In the genomic region with DNA sequence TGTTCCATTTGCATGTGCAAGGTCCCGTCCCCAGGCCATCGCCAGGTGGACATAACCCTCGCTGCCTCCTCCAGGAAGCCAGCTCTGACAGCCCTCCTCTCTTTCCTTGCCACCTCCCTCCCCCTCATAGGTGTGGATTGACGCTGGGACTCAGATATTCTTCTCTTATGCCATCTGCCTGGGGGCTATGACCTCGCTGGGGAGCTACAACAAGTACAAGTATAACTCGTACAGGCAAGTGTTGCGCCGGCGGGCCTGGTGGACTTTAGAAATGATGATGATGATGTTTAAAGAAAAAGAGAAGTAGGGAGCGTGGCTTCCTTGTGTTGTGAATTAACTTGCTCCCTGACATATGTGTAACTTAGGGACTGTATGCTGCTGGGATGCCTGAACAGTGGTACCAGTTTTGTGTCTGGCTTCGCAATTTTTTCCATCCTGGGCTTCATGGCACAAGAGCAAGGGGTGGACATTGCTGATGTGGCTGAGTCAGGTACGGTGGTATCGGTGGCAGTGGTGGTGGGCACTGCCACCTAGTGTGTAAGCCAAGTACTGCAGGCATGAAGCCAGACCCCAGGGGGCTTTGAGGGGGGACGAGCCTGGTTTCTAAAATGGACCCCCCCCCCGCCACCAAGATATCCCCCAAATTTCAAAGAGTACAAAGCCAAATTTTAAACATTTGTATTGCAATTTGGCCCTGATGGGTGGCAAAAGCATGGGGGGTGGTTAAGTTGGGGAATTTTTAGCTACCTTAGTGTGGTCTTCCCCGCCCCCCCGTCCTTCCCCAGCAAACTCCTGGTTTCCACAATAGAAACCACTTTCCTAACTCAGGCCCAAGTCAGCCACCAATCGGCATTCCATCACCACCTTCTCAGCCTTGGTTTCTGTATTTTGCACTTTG, we compare ENCODE assay signal across 1 cellular context.
TF ChIP-seq lines count a peak whose summit lies in the region.

No MANE protein-coding gene starts in this region.

TF ChIP-seq in K562, 482 proteins besides CTCF, POLR2A, EP300 and RAD21 (continued from another document):
- TF ChIP-seq, protein P1, sequence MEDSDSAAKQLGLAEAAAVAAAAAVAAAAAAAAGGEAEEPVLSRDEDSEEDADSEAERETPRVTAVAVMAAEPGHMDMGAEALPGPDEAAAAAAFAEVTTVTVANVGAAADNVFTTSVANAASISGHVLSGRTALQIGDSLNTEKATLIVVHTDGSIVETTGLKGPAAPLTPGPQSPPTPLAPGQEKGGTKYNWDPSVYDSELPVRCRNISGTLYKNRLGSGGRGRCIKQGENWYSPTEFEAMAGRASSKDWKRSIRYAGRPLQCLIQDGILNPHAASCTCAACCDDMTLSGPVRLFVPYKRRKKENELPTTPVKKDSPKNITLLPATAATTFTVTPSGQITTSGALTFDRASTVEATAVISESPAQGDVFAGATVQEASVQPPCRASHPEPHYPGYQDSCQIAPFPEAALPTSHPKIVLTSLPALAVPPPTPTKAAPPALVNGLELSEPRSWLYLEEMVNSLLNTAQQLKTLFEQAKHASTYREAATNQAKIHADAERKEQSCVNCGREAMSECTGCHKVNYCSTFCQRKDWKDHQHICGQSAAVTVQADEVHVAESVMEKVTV (CRISPR knock-in tag; IDR thresholded peaks at IDR 0.05), result peak; percentile 74
- TF ChIP-seq ZFP36 (IDR thresholded peaks at IDR 0.05; ENCODE audit: low read depth, low read length, partially characterized antibody), result peak; percentile 41
- no peak for TF ChIP-seq ZNF354B (CRISPR knock-in tag; IDR thresholded peaks at IDR 0.05)
- TF ChIP-seq ZKSCAN3 (CRISPR knock-in tag; IDR thresholded peaks at IDR 0.05), result no peak
- no peak for TF ChIP-seq ZBED1 (IDR thresholded peaks at IDR 0.05)
- TF ChIP-seq RBFOX2 (IDR thresholded peaks at IDR 0.05; ENCODE audit: low read depth, low read length), result no peak
- TF ChIP-seq GATAD2A (IDR thresholded peaks at IDR 0.05), result no peak
- TF ChIP-seq, protein P2, sequence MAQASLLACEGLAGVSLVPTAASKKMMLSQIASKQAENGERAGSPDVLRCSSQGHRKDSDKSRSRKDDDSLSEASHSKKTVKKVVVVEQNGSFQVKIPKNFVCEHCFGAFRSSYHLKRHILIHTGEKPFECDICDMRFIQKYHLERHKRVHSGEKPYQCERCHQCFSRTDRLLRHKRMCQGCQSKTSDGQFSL (CRISPR knock-in tag; IDR thresholded peaks at IDR 0.05), result no peak
- TF ChIP-seq, protein P2 (tag; IDR thresholded peaks at IDR 0.05), result peak in 1 of 2 experiments; percentile 32; a peak in 1 of 4 replicates
- no peak for TF ChIP-seq KAT8 (IDR thresholded peaks at IDR 0.05; ENCODE audit: low read depth)
- peak; percentile 92 for TF ChIP-seq ZBTB7A (IDR thresholded peaks at IDR 0.05; ENCODE audit: borderline replicate concordance, control insufficient read depth, low read depth, low read length)
- no peak for TF ChIP-seq COPS2 (conservative IDR thresholded peaks at IDR 0.05)
- 0 out of 2 replicates have a peak, but pooled peaks have one; percentile 66 for TF ChIP-seq ARID2 (IDR thresholded peaks at IDR 0.05)
- TF ChIP-seq, protein P3, sequence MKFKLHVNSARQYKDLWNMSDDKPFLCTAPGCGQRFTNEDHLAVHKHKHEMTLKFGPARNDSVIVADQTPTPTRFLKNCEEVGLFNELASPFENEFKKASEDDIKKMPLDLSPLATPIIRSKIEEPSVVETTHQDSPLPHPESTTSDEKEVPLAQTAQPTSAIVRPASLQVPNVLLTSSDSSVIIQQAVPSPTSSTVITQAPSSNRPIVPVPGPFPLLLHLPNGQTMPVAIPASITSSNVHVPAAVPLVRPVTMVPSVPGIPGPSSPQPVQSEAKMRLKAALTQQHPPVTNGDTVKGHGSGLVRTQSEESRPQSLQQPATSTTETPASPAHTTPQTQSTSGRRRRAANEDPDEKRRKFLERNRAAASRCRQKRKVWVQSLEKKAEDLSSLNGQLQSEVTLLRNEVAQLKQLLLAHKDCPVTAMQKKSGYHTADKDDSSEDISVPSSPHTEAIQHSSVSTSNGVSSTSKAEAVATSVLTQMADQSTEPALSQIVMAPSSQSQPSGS (CRISPR knock-in tag; IDR thresholded peaks at IDR 0.05), result no peak
- TF ChIP-seq CCAR2 (IDR thresholded peaks at IDR 0.05; ENCODE audit: low read depth, low read length), result no peak
- TF ChIP-seq RB1 (IDR thresholded peaks at IDR 0.05; ENCODE audit: low read depth), result peak; percentile 23; the same call in 1 of the 2 replicates
- TF ChIP-seq JUND (IDR thresholded peaks at IDR 0.05; ENCODE audit: borderline replicate concordance, low read depth, low read length), result 0 out of 2 replicates have a peak, but pooled peaks have one; percentile 22
- TF ChIP-seq JUND (tag; IDR thresholded peaks at IDR 0.05; ENCODE audit: borderline replicate concordance, low read depth, low read length), result no peak
- TF ChIP-seq POLR2G (IDR thresholded peaks at IDR 0.05; ENCODE audit: low read depth, low read length), result 0 out of 2 replicates have a peak, but pooled peaks have one; percentile 6
- 0 out of 2 replicates have a peak, but pooled peaks have one; percentile 9 for TF ChIP-seq ATF7 (IDR thresholded peaks at IDR 0.05)
- no peak for TF ChIP-seq KDM5B (IDR thresholded peaks at IDR 0.05; ENCODE audit: insufficient replicate concordance, low read depth, low read length)
- no peak for TF ChIP-seq NFATC3 (IDR thresholded peaks at IDR 0.05)
- TF ChIP-seq SMC3 (conservative IDR thresholded peaks at IDR 0.05; ENCODE audit: insufficient read depth, low read depth, low read length), result peak; percentile 87
- no peak for TF ChIP-seq NR3C1 (CRISPR knock-in tag; IDR thresholded peaks at IDR 0.05)
- peak; percentile 85; the same call in 1 of the 2 replicates for TF ChIP-seq STAG1 (CRISPR knock-in tag; IDR thresholded peaks at IDR 0.05; ENCODE audit: borderline replicate concordance)
